Comparison of ENCODE assay signal across 10 cellular contexts in the genomic region with DNA sequence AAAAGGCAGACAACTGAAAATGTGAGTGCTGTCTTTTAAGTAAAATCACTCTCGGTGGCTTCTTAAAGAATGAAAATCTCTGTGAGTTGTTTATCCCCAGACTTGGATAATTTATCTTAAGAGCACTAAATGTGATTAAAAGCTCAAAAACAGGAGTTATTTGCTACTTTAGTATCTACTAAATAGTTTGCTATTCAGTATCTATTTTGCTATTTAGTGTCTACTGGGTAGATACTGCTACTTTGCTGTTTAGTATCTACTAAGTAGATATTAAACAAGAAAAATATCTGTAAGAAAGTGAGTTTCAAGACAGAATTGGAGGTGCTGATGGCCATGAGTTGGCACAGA. TPM values are rescaled to one million over a fixed set of nuclear protein-coding genes. Genes with fewer than 3 reads are reported as not detected.
DNase-seq lines count a peak whose midpoint lies in the region; ATAC-seq and TF ChIP-seq lines count a peak whose summit lies in the region.
"Had no signal": no experiment of that assay in that cellular context is flagged by ENCODE, and none has a peak within 500 bp of the region (broad histone marks: within the 10 kb centered on the region; RNA-seq: fewer than 3 reads in every experiment).

No MANE protein-coding gene starts in this region.

- no peak overlapping the region for H3K9ac ChIP-seq in SK-N-SH

- intact Hi-C loops in heart right ventricle (cut with DNase I) (loop anchor here in 6 of 10 donors (1.0 to 5.0 kb wide), 4 partner anchors 167 to 169 kb away; no protein-coding TSS in a partner anchor), right cardiac atrium (cut with DNase I) (loop anchor here (5.0 to 10.0 kb wide), 2 partner anchors 167 to 170 kb away; no protein-coding TSS in a partner anchor), upper lobe of right lung (cut with DNase I) (no loop called here)

- POLR2A ChIA-PET in SK-N-SH (lab: Yijun Ruan, JAX): no interaction called here

- ATAC-seq in heart right ventricle: no peak
- ATAC-seq in right cardiac atrium: no peak
- no peak for ATAC-seq in upper lobe of right lung

- H3F3A ChIP-seq in SK-N-SH (replicated peaks; ENCODE audit: insufficient read depth): no peaks in the 10 kb centered on the region

- H3K4me3 ChIP-seq in heart right ventricle (peak overlapping the region in 6 of 10 donors; percentile 54 to 64 (median 60)), right cardiac atrium (ENCODE audit: low read length) (no peak overlapping the region), SK-N-SH (ENCODE audit: low read depth in 2 of 2, low read length in 1 of 2) (peak overlapping the region; percentile 71 to 75), hepatocyte (no peak overlapping the region), upper lobe of right lung (peak overlapping the region; percentile 50)

- H3K27me3 ChIP-seq in heart right ventricle (peaks cover 13 to 75% (median 54%) of the 10 kb centered on the region in 7 donors), right cardiac atrium (ENCODE audit: control insufficient read depth, insufficient read depth) (no peaks in the 10 kb centered on the region), SK-N-SH (ENCODE audit: insufficient read depth) (no peaks in the 10 kb centered on the region; the same call in 1 of the 2 replicates), hepatocyte (peaks cover 31% of the 10 kb centered on the region), upper lobe of right lung (peaks cover 28% of the 10 kb centered on the region)

- H3K36me3 ChIP-seq in heart right ventricle: no peaks in the 10 kb centered on the region
- no peaks in the 10 kb centered on the region for H3K36me3 ChIP-seq in SK-N-SH (replicated peaks in 1 of 2; ENCODE audit: control insufficient read depth in 1 of 2, insufficient read depth in 2 of 2, low read length in 1 of 2)
- no peaks in the 10 kb centered on the region for H3K36me3 ChIP-seq in hepatocyte (replicated peaks; ENCODE audit: insufficient read depth, low read depth)
- H3K36me3 ChIP-seq in upper lobe of right lung: no peaks in the 10 kb centered on the region
- H3K36me3 ChIP-seq: Peyer's patch had no signal

- no peak for TF ChIP-seq CTCF in heart right ventricle (IDR thresholded peaks at IDR 0.05)
- TF ChIP-seq CTCF in SK-N-SH (IDR thresholded peaks at IDR 0.05): no peak
- no peak for TF ChIP-seq CTCF in hepatocyte (IDR thresholded peaks at IDR 0.05; ENCODE audit: poor library complexity)
- TF ChIP-seq CTCF in upper lobe of right lung (IDR thresholded peaks at IDR 0.05): no peak

- H3K4me2 ChIP-seq in SK-N-SH (peak overlapping the region; percentile 98), hepatocyte (peak overlapping the region; percentile 100)

- H3K9me2 ChIP-seq in SK-N-SH (no peaks in the 10 kb centered on the region), hepatocyte (replicated peaks; ENCODE audit: insufficient read depth) (no peaks in the 10 kb centered on the region)

- H2AFZ ChIP-seq in SK-N-SH (ENCODE audit: low read depth): peak overlapping the region; percentile 53; the same call in 1 of the 2 replicates
- H2AFZ ChIP-seq in hepatocyte: no peak overlapping the region

- H3K4me1 ChIP-seq in heart right ventricle (peaks cover 0 to 20% (median 10%) of the 10 kb centered on the region in 9 donors), right cardiac atrium (ENCODE audit: control insufficient read depth, insufficient read depth, low read length) (peaks cover 3% of the 10 kb centered on the region), SK-N-SH (ENCODE audit: control insufficient read depth in 1 of 2, insufficient read depth in 2 of 2, low read depth in 1 of 2, low read length in 1 of 2) (peaks cover 0 to 16% of the 10 kb centered on the region in 2 experiments; a peak in 2 of 4 replicates), hepatocyte (ENCODE audit: insufficient read depth) (no peaks in the 10 kb centered on the region), upper lobe of right lung (peaks cover 7% of the 10 kb centered on the region)

- DNase-seq in heart right ventricle (no peak), right cardiac atrium (no peak), SK-N-SH (no peak), hepatocyte (ENCODE audit: low spot score) (no peak), upper lobe of right lung (no peak), DMS79 (lab: John Stamatoyannopoulos, UW) (no peak), cerebellar nuclear complex (lab: John Stamatoyannopoulos, UW) (no peak), NCI-H128 (lab: John Stamatoyannopoulos, UW; ENCODE audit: unreplicated experiment) (no peak)

- no peak for TF ChIP-seq EP300 in SK-N-SH (IDR thresholded peaks at IDR 0.05; ENCODE audit: borderline replicate concordance in 1 of 2, low read depth in 1 of 2, low read length in 1 of 2)

- H3K79me2 ChIP-seq in SK-N-SH (ENCODE audit: insufficient read depth) (no peaks in the 10 kb centered on the region), hepatocyte (no peaks in the 10 kb centered on the region)

- H4K20me1 ChIP-seq in SK-N-SH (ENCODE audit: insufficient read depth): no peaks in the 10 kb centered on the region
- H4K20me1 ChIP-seq in hepatocyte (ENCODE audit: insufficient read depth, poor library complexity, severe bottlenecking): no peaks in the 10 kb centered on the region

- 0 to 2% methylated on average over 1 of the region's 1 CpG for WGBS in heart right ventricle, 2 donors
- 0% methylated on average over 1 of the region's 1 CpG for WGBS in right cardiac atrium
- 0% methylated on average over 1 of the region's 1 CpG for WGBS in SK-N-SH (ENCODE audit: low lambda C conversion rate)
- WGBS in hepatocyte (ENCODE audit: low lambda C conversion rate, missing lambda C conversion rate): 0% methylated on average over 1 of the region's 1 CpG

- H3K27ac ChIP-seq in heart right ventricle (no peak overlapping the region), right cardiac atrium (ENCODE audit: low read length) (no peak overlapping the region), SK-N-SH (ENCODE audit: low read depth in 2 of 2, low read length in 1 of 2) (no peak overlapping the region; a peak in 1 of 4 replicates), hepatocyte (no peak overlapping the region), upper lobe of right lung (no peak overlapping the region)

- no peak for TF ChIP-seq RAD21 in SK-N-SH (IDR thresholded peaks at IDR 0.05; ENCODE audit: low read length)

- no peaks in the 10 kb centered on the region for H3K9me3 ChIP-seq in heart right ventricle
- no peaks in the 10 kb centered on the region for H3K9me3 ChIP-seq in right cardiac atrium (ENCODE audit: control insufficient read depth, low read length)
- no peaks in the 10 kb centered on the region for H3K9me3 ChIP-seq in SK-N-SH
- no peaks in the 10 kb centered on the region for H3K9me3 ChIP-seq in hepatocyte (ENCODE audit: low read depth)
- no peaks in the 10 kb centered on the region for H3K9me3 ChIP-seq in upper lobe of right lung

- CTCF ChIA-PET in SK-N-SH (lab: Yijun Ruan, JAX): interaction anchor here (0.6 to 10.4 kb wide), 25 partner anchors 10 to 276 kb away, joined by 3 to 107 read pairs (median 4); no protein-coding TSS in a partner anchor

TF ChIP-seq in SK-N-SH, 30 proteins besides CTCF, POLR2A, EP300 and RAD21:
- no peak for TF ChIP-seq FOXJ3 (CRISPR knock-in tag; IDR thresholded peaks at IDR 0.05)
- TF ChIP-seq SIN3A (IDR thresholded peaks at IDR 0.05; ENCODE audit: borderline replicate concordance, low read depth, low read length): no peak
- TF ChIP-seq, protein P1, sequence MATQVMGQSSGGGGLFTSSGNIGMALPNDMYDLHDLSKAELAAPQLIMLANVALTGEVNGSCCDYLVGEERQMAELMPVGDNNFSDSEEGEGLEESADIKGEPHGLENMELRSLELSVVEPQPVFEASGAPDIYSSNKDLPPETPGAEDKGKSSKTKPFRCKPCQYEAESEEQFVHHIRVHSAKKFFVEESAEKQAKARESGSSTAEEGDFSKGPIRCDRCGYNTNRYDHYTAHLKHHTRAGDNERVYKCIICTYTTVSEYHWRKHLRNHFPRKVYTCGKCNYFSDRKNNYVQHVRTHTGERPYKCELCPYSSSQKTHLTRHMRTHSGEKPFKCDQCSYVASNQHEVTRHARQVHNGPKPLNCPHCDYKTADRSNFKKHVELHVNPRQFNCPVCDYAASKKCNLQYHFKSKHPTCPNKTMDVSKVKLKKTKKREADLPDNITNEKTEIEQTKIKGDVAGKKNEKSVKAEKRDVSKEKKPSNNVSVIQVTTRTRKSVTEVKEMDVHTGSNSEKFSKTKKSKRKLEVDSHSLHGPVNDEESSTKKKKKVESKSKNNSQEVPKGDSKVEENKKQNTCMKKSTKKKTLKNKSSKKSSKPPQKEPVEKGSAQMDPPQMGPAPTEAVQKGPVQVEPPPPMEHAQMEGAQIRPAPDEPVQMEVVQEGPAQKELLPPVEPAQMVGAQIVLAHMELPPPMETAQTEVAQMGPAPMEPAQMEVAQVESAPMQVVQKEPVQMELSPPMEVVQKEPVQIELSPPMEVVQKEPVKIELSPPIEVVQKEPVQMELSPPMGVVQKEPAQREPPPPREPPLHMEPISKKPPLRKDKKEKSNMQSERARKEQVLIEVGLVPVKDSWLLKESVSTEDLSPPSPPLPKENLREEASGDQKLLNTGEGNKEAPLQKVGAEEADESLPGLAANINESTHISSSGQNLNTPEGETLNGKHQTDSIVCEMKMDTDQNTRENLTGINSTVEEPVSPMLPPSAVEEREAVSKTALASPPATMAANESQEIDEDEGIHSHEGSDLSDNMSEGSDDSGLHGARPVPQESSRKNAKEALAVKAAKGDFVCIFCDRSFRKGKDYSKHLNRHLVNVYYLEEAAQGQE (IDR thresholded peaks at IDR 0.05; ENCODE audit: low read depth, low read length): no peak
- no peak for TF ChIP-seq POLR2AphosphoS5 (IDR thresholded peaks at IDR 0.05; ENCODE audit: low read depth, low read length)
- TF ChIP-seq CHD2 (IDR thresholded peaks at IDR 0.05; ENCODE audit: low read length, partially characterized antibody): no peak
- TF ChIP-seq MXI1 (IDR thresholded peaks at IDR 0.05; ENCODE audit: low read depth, low read length): no peak
- TF ChIP-seq JUND (IDR thresholded peaks at IDR 0.05): no peak
- no peak for TF ChIP-seq MEF2A (IDR thresholded peaks at IDR 0.05; ENCODE audit: borderline replicate concordance, low read depth)
- TF ChIP-seq RFX5 (IDR thresholded peaks at IDR 0.05; ENCODE audit: low read length): no peak
- no peak for TF ChIP-seq TCF12 (IDR thresholded peaks at IDR 0.05)
TF ChIP-seq in SK-N-SH: peak in this region for 0.

RNA-seq across cellular contexts. Expression of gene KCNG3, which starts 1.4 kb away (rescaled TPM):
- total RNA-seq in heart right ventricle (not detected), right cardiac atrium (not detected), hepatocyte (0.28 and 0.57 TPM in 2 replicates), upper lobe of right lung (1.3 TPM)
- polyA plus RNA-seq in heart right ventricle (not detected), right cardiac atrium (not detected), SK-N-SH (2012; rRNA removed) (0.03 and 0.13 TPM in 2 replicates), hepatocyte (0.13 TPM in 1 of 2 replicates, not detected in the other)
- 0.06 and 0.09 TPM in 2 replicates for polyA plus RNA-seq in SK-N-SH (2012; cell fraction: cytosol; rRNA removed)
- polyA plus RNA-seq in SK-N-SH (2012; cell fraction: nucleus; rRNA removed): 0.02 TPM in 1 of 2 replicates, not detected in the other
- total RNA-seq: left ventricle myocardium superior had no signal

Comparison
In these comparisons a context has a peak if more than half of its experiments do, and no peak if none do; other contexts are left out.
1. H3K4me3 ChIP-seq: peak in heart right ventricle (6 of 10), SK-N-SH (2 of 2) and upper lobe of right lung (single experiment); none in right cardiac atrium (single experiment) and hepatocyte (single experiment).